16 cellular contexts compared by ENCODE assay signal in the genomic region with DNA sequence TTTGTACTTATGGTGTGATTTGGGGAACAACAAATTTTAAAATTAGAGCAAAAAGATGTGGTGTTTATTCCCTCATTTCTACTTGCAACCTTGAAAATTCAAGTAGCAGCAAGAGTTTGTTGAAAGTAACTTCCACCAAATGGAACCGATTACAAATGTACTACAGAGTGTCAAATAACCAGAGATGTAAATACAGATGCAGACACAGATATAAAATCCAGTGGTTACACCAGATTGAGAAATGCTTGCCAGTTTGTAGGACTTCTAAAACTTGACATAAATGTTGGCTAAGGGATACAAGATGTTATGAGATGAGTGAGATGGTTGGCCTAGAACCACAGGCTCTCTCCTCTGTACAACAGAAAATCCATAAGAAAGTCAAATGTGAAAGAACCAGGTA.
"Had no signal": no experiment of that assay in that cellular context is flagged by ENCODE, and none has a peak within 500 bp of the region (broad histone marks: within the 10 kb centered on the region; RNA-seq: fewer than 3 reads in every experiment).

No MANE protein-coding gene starts in this region.

- DNase-seq: activated CD4-positive, alpha-beta T cell treated with anti-CD3 and anti-CD28 coated beads for 4 hours; activated CD8-positive, alpha-beta memory T cell treated with anti-CD3 and anti-CD28 coated beads, Interleukin-2, amount 50 U/mL, for 4 hours; activated CD8-positive, alpha-beta T cell treated with anti-CD3 and anti-CD28 coated beads for 36 hours; activated naive CD4-positive, alpha-beta T cell; activated T-cell treated with anti-CD3 and anti-CD28 coated beads, Interleukin-2, amount 50 U/mL, for 72 hours; amniotic stem cell; MG63; MV-4-11; NCI-H1092 treated with DMSO at 0.1 percent for 48 hours; NCI-H1417 treated with DMSO at 0.1 percent for 48 hours; NCI-H1694; NCI-H2029; NCI-H510A treated with DMSO at 0.1 percent for 48 hours; NCI-H69; SIG-M5 had no signal

- H3K27ac ChIP-seq: KMS-11 had no signal

- H3K27me3 ChIP-seq: MG63 had no signal

- H3K36me3 ChIP-seq: MG63 had no signal

- H3K9me3 ChIP-seq: MG63 had no signal

- H3K4me3 ChIP-seq: MG63 had no signal

- H3K9ac ChIP-seq: KMS-11 had no signal

- H3K4me2 ChIP-seq: KMS-11 had no signal
